Comparison of ENCODE assay signal across 8 cellular contexts in the genomic region with DNA sequence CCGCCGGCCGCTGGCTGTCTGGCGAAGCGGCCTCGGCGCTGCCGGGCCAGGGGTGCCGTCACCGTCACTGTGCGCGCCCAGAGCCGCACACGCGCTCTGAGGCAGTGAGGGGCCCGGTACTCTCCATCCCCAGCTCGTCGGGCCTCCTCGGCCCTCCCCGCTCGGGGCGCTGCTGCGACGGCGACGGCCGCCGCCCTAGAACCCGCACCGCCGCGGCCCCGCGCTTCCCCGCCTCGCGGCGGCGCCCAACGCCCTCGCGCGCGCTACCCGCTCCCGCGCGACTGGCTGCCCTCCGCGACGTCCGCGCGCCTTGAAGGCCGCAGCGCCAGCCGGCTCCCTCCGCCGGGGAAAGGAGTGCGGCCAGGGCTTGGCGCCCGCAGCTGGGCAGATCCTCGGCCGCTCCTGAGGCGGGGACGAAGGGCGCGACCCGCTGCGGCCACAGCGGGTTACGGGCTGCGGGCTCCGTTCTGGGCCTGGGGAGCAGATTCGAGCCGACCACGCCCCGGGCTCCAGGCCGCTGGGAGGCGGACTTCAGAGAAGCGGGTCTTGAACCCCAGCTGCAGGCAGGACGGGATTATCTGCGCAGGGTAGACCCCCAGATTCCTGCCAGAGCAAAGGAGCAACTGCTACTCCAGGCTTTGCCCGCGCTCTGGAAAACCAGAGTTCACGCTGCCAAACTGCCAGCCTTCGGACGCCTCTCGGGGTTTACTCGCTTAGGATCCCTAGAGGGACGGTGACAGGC. TPM values are rescaled to one million over a fixed set of nuclear protein-coding genes. Genes with fewer than 3 reads are reported as not detected.
DNase-seq lines count a peak whose midpoint lies in the region.

A gene (minus strand): TSS at position 283 of the 742 bp plus-strand sequence. CDS start 519 bp downstream, outside the sequence.

- intact Hi-C loops in T-helper 2 cell treated with Interferon-gamma antibody and Interleukin-4, amounts not matched to agents 100 ng/mL and 5 ng/mL, for 36 hours (cut with micrococcal nuclease), result loop anchor here (5.0 to 10.0 kb wide), 2 partner anchors 109 to 493 kb away; a partner anchor contains a TSS

- H3K4me3 ChIP-seq in skeletal muscle cell (ENCODE audit: low read depth, low read length), result peak within 1 kb of the TSS; percentile 83

- peak; percentile 24 for DNase-seq in activated gamma-delta T cell treated with Interleukin-2 at 50 U/mL for 16 hours
- no peak for DNase-seq in activated gamma-delta T cell (lab: John Stamatoyannopoulos, UW)
- DNase-seq in HT1080 (ENCODE audit: low read depth), result peak; percentile 12
- peak; percentile 41 for DNase-seq in central memory CD4-positive, alpha-beta T cell
- DNase-seq in iPS-NIHi7 (ENCODE audit: extremely low spot score), result peak; percentile 74
- peak; percentile 45 for DNase-seq in skeletal muscle cell (ENCODE audit: low read depth)
- DNase-seq in GDM1 (lab: John Stamatoyannopoulos, UW), result no peak

RNA-seq across cellular contexts. Expression of the gene that starts here (rescaled TPM):
- 1.9 and 4.9 TPM in 2 replicates for total RNA-seq in HT1080 (2014; rRNA removed; shearing (Covaris generic))
- polyA plus RNA-seq in HT1080 (2015; cell fraction: cytosol; rRNA removed), result 2.6 and 3.2 TPM in 2 replicates
- polyA plus RNA-seq in HT1080 (2015; cell fraction: nucleus; rRNA removed), result 5.2 and 7.9 TPM in 2 replicates
- 12.7 and 14.8 TPM in 2 replicates for total RNA-seq in T-helper 2 cell treated with Interferon-gamma antibody and Interleukin-4, amounts not matched to agents 100 ng/mL and 5 ng/mL, for 36 hours

Comparison
In these comparisons a context has a peak if more than half of its experiments do, and no peak if none do; other contexts are left out.
1. DNase-seq: peak in activated gamma-delta T cell treated with Interleukin-2 at 50 U/mL for 16 hours (single experiment), HT1080 (single experiment), central memory CD4-positive, alpha-beta T cell (single experiment), iPS-NIHi7 (single experiment) and skeletal muscle cell (single experiment); none in activated gamma-delta T cell (single experiment) and GDM1 (single experiment).